ENCODE assay signal across 8 cellular contexts in the genomic region with DNA sequence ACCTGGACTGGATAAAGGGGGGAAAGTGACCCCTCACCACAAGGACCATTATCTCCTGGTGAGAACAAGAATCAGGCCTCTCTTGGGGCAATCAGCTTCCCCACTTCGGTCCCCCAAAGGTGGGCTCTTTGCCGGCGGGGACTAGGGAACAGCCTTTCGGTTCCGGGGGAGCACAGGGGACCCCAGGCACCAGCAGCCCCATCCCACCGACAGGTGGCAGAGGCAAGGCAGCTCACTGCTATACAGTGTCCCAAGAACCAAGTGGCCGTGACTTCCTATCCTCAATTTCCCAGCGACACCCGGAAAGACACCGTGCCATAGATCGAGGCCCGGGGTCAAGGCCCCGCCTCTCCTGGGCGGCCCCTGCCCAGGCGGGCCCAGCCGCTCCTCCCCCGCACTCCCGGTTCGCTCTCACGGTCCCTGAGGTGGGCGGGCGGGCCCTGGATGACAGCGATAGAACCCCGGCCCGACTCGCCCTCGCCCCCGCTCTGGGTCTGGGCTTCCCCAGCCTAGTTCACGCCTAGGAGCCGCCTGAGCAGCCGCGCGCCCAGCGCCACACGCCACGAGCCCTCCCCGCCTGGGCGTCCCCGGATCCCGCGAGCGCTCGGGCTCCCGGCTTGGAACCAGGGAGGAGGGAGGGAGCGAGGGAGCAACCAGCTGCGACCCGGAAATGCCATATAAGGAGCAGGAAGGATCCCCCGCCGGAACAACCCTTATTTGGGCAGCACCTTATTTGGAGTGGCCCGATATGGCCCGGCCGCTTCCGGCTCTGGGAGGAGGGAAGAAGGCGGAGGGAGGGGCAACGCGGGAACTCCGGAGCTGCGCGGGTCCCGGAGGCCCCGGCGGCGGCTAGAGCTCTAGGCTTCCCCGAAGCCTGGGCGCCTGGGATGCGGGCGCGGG. TPM values are rescaled to one million over a fixed set of nuclear protein-coding genes. Genes with fewer than 3 reads are reported as not detected.
DNase-seq lines count a peak whose midpoint lies in the region; ATAC-seq, FAIRE-seq and TF ChIP-seq lines count a peak whose summit lies in the region.

No MANE protein-coding gene starts in this region.

- H3K4me2 ChIP-seq in parathyroid adenoma (ENCODE audit: low read length), result peak overlapping the region; percentile 100

- ATAC-seq in HG02840 (IDR thresholded peaks at IDR 0.05; ENCODE audit: low FRiP score, unreplicated experiment), result peak; percentile 72
- peak; percentile 93 for ATAC-seq in Right ventricle myocardium superior (ENCODE audit: poor library complexity)

- H3K27ac ChIP-seq in parathyroid adenoma (peak overlapping the region; percentile 95), tibial nerve (peak overlapping the region; percentile 96 to 98 (median 98))

- H2AFZ ChIP-seq in parathyroid adenoma, result peak overlapping the region; percentile 84

- peak overlapping the region; percentile 90 for H3K4me3 ChIP-seq in adipocyte (ENCODE audit: low read length)
- peak overlapping the region; percentile 98 for H3K4me3 ChIP-seq in parathyroid adenoma (ENCODE audit: low read depth, low read length)
- H3K4me3 ChIP-seq in tibial nerve, result peak overlapping the region; percentile 54 to 95 (median 74)

- H3K4me1 ChIP-seq in adipocyte (ENCODE audit: control insufficient read depth, insufficient read depth, low read length) (peaks cover 26% of the 10 kb centered on the region), parathyroid adenoma (peaks cover 6% of the 10 kb centered on the region), tibial nerve (peaks cover 0 to 55% (median 25%) of the 10 kb centered on the region in 4 donors)

- H3K36me3 ChIP-seq in adipocyte (ENCODE audit: control insufficient read depth, insufficient read depth, low read length, severe bottlenecking) (no peaks in the 10 kb centered on the region), parathyroid adenoma (ENCODE audit: control insufficient read depth, insufficient read depth, low read length) (no peaks in the 10 kb centered on the region), tibial nerve (peaks cover 0 to 11% (median 0%) of the 10 kb centered on the region in 3 donors)

- H3K9me3 ChIP-seq in adipocyte (ENCODE audit: control insufficient read depth, low read length) (no peaks in the 10 kb centered on the region), parathyroid adenoma (ENCODE audit: control insufficient read depth, low read length) (no peaks in the 10 kb centered on the region), tibial nerve (no peaks in the 10 kb centered on the region)

- TF ChIP-seq POLR2A in GM12892 (IDR thresholded peaks at IDR 0.05; ENCODE audit: low read depth, low read length) (peak; percentile 63; the same call in 1 of the 2 replicates), tibial nerve (IDR thresholded peaks at IDR 0.05) (peak; percentile 12 to 34)

- FAIRE-seq in GM12892 (lab: Jason Lieb, UNC), result no peak

- 1% methylated on average over 40 to 41 of the region's 68 CpGs for WGBS in tibial nerve, 2 donors

- peak overlapping the region; percentile 91 for H3K9ac ChIP-seq in adipocyte (ENCODE audit: low read length)
- peak overlapping the region; percentile 84 for H3K9ac ChIP-seq in parathyroid adenoma

- peak; percentile 21 for TF ChIP-seq CTCF in parathyroid adenoma (IDR thresholded peaks at IDR 0.05)
- peak in 4 of 5 experiments; percentile 12 to 87 (median 58) for TF ChIP-seq CTCF in tibial nerve (IDR thresholded peaks at IDR 0.05)

- no peaks in the 10 kb centered on the region for H3K79me2 ChIP-seq in parathyroid adenoma

- TF ChIP-seq EP300 in tibial nerve (IDR thresholded peaks at IDR 0.05), result peak; percentile 76 to 92

- H3K27me3 ChIP-seq in adipocyte (replicated peaks; ENCODE audit: control insufficient read depth, insufficient read depth, low read length) (no peaks in the 10 kb centered on the region), parathyroid adenoma (ENCODE audit: control insufficient read depth, insufficient read depth, low read length) (no peaks in the 10 kb centered on the region), tibial nerve (no peaks in the 10 kb centered on the region)

- DNase-seq in GM12892 (ENCODE audit: insufficient read length) (peak; percentile 90), NCI-H1417 treated with DMSO at 0.1 percent for 48 hours (lab: John Stamatoyannopoulos, UW) (peak; percentile 69), SW 1271 (lab: John Stamatoyannopoulos, UW) (peak; percentile 97 to 98), adipocyte (ENCODE audit: low read depth) (peak; percentile 100), Right ventricle myocardium superior (peak; percentile 96), tibial nerve (ENCODE audit: low spot score in 2 of 2) (peak; percentile 94 to 98)

- intact Hi-C loops in Right ventricle myocardium superior (cut with DNase I), result loop anchor here (5.0 kb wide), 1 partner anchor 38 kb away; no protein-coding TSS in a partner anchor

RNA-seq across cellular contexts. Expression of a gene that starts 0.6 kb away (rescaled TPM):
- polyA plus RNA-seq in GM12892 (2012; ENCODE audit: missing spikeins), result 23.9 TPM
- total RNA-seq in Right ventricle myocardium superior, result 6.8 TPM
- total RNA-seq in tibial nerve, result 10 to 100 TPM in 2 of 4 donors, 1 to 10 TPM in 2; 3.1 to 14.1 (median 8.8) TPM

RNA-seq across cellular contexts. Expression of a gene that starts 25.8 kb away (rescaled TPM):
- polyA plus RNA-seq in GM12892 (2012; ENCODE audit: missing spikeins), result 1.3 TPM
- total RNA-seq in Right ventricle myocardium superior, result 6.1 TPM
- total RNA-seq in tibial nerve, result 1 to 10 TPM; 5.7 to 8.1 (median 7.5) TPM

Comparison
In these comparisons a context has a peak if more than half of its experiments do, and no peak if none do; other contexts are left out.
1. Peak in every context shown above with its lines: DNase-seq, ATAC-seq, H3K4me3 ChIP-seq and H3K27ac ChIP-seq.